Comparison of ENCODE assay signal across 33 cellular contexts in genomic region chr13:83182845-83183244, GRCh38.
"Had no signal": no experiment of that assay in that cellular context is flagged by ENCODE, and none has a peak within 500 bp of the region (broad histone marks: within the 10 kb centered on the region; RNA-seq: fewer than 3 reads in every experiment).

No MANE protein-coding gene starts in this region.

- ATAC-seq: activated CD4-positive, alpha-beta T cell treated with anti-CD3 and anti-CD28 coated beads for 36 hours; activated CD8-positive, alpha-beta memory T cell treated with anti-CD3 and anti-CD28 coated beads, Interleukin-2, amount 10 ng/mL, durations not matched to agents 7 days and 5 days; activated CD8-positive, alpha-beta T cell treated with anti-CD3 and anti-CD28 coated beads, Interleukin-2, amount 10 ng/mL, durations not matched to agents 7 days and 5 days; activated naive CD4-positive, alpha-beta T cell treated with anti-CD3 and anti-CD28 coated beads, Interleukin-2, amount 50 U/mL, for 72 hours; foreskin keratinocyte; gastrocnemius medialis; T-helper 17 cell had no signal

- H3K36me3 Mint-ChIP-seq: activated CD4-positive, alpha-beta memory T cell treated with anti-CD3 and anti-CD28 coated beads for 36 hours; activated CD8-positive, alpha-beta memory T cell treated with anti-CD3 and anti-CD28 coated beads, Interleukin-2, amount 10 ng/mL, durations not matched to agents 7 days and 5 days; activated naive CD4-positive, alpha-beta T cell treated with anti-CD3 and anti-CD28 coated beads, Interleukin-2, amount 10 ng/mL, durations not matched to agents 7 days and 5 days; activated naive CD4-positive, alpha-beta T cell treated with anti-CD3 and anti-CD28 coated beads, Interleukin-2, amount 50 U/mL, for 72 hours; activated naive CD8-positive, alpha-beta T cell treated with anti-CD3 and anti-CD28 coated beads, Interleukin-2, amount 10 ng/mL, durations not matched to agents 7 days and 5 days; brain had no signal

- H3K4me1 Mint-ChIP-seq: activated CD4-positive, alpha-beta T cell treated with anti-CD3 and anti-CD28 coated beads for 36 hours; activated CD4-positive, alpha-beta T cell treated with anti-CD3 and anti-CD28 coated beads, Interleukin-2, amount 10 ng/mL, durations not matched to agents 24 days and 14 days; activated CD8-positive, alpha-beta memory T cell treated with anti-CD3 and anti-CD28 coated beads, Interleukin-2, amount 10 ng/mL, durations not matched to agents 7 days and 5 days; activated naive CD4-positive, alpha-beta T cell treated with anti-CD3 and anti-CD28 coated beads, Interleukin-2, amount 10 ng/mL, durations not matched to agents 7 days and 5 days; activated naive CD8-positive, alpha-beta T cell treated with anti-CD3 and anti-CD28 coated beads, Interleukin-2, amount 10 ng/mL, durations not matched to agents 7 days and 5 days; brain; T-helper 17 cell had no signal

- H3K9me3 Mint-ChIP-seq: activated CD4-positive, alpha-beta T cell treated with anti-CD3 and anti-CD28 coated beads, Interleukin-2, amount 10 ng/mL, durations not matched to agents 24 days and 14 days had no signal

- H3K27me3 Mint-ChIP-seq: activated CD4-positive, alpha-beta memory T cell treated with anti-CD3 and anti-CD28 coated beads for 36 hours; activated CD4-positive, alpha-beta T cell treated with anti-CD3 and anti-CD28 coated beads for 36 hours; activated CD4-positive, alpha-beta T cell treated with anti-CD3 and anti-CD28 coated beads, Interleukin-2, amount 10 ng/mL, durations not matched to agents 24 days and 14 days; activated CD8-positive, alpha-beta memory T cell treated with anti-CD3 and anti-CD28 coated beads, Interleukin-2, amount 10 ng/mL, durations not matched to agents 7 days and 5 days; activated naive CD4-positive, alpha-beta T cell treated with anti-CD3 and anti-CD28 coated beads, Interleukin-2, amount 10 ng/mL, durations not matched to agents 7 days and 5 days; activated naive CD8-positive, alpha-beta T cell treated with anti-CD3 and anti-CD28 coated beads, Interleukin-2, amount 10 ng/mL, durations not matched to agents 7 days and 5 days; brain; dendritic cell treated with granulocyte-macrophage colony-stimulating factor and Interleukin-4, amounts not matched to agents 40 ng/mL and 50 ng/mL, for 4 days; T-helper 17 cell had no signal

- H3K9me3 ChIP-seq: ascending aorta, breast epithelium, gastrocnemius medialis had no signal

- H3K27me3 ChIP-seq: ascending aorta, breast epithelium, cardiac muscle cell, dorsolateral prefrontal cortex, esophagus muscularis mucosa, foreskin keratinocyte, gastrocnemius medialis had no signal

- H3K4me3 Mint-ChIP-seq: activated CD4-positive, alpha-beta memory T cell treated with anti-CD3 and anti-CD28 coated beads for 36 hours; activated CD4-positive, alpha-beta T cell treated with anti-CD3 and anti-CD28 coated beads for 36 hours; activated CD4-positive, alpha-beta T cell treated with anti-CD3 and anti-CD28 coated beads, Interleukin-2, amount 10 ng/mL, durations not matched to agents 24 days and 14 days; activated CD8-positive, alpha-beta memory T cell treated with anti-CD3 and anti-CD28 coated beads, Interleukin-2, amount 10 ng/mL, durations not matched to agents 7 days and 5 days; activated CD8-positive, alpha-beta T cell treated with anti-CD3 and anti-CD28 coated beads, Interleukin-2, amount 10 ng/mL, durations not matched to agents 7 days and 5 days; activated naive CD4-positive, alpha-beta T cell treated with anti-CD3 and anti-CD28 coated beads, Interleukin-2, amount 10 ng/mL, durations not matched to agents 7 days and 5 days; activated naive CD8-positive, alpha-beta T cell treated with anti-CD3 and anti-CD28 coated beads, Interleukin-2, amount 10 ng/mL, durations not matched to agents 7 days and 5 days; activated T-helper 1 cell treated with anti-CD3 and anti-CD28 coated beads, Interleukin-12 subunit alpha, Interleukin-12 subunit beta, Interleukin-2, Interleukin-4 antibody, amounts not matched to agents 30 ng/mL and 10 ng/mL and 1 ng/mL, durations not matched to agents 14 hours and 24 hours and 36 hours; brain; dendritic cell treated with granulocyte-macrophage colony-stimulating factor and Interleukin-4, amounts not matched to agents 40 ng/mL and 50 ng/mL, for 4 days; T-helper 17 cell had no signal

- H3K4me3 ChIP-seq: ascending aorta, breast epithelium, cardiac muscle cell, coronary artery, dorsolateral prefrontal cortex, esophagus muscularis mucosa, gastrocnemius medialis had no signal

- H3K27ac Mint-ChIP-seq: activated CD4-positive, alpha-beta memory T cell treated with anti-CD3 and anti-CD28 coated beads for 36 hours; activated CD4-positive, alpha-beta T cell treated with anti-CD3 and anti-CD28 coated beads for 36 hours; activated CD4-positive, alpha-beta T cell treated with anti-CD3 and anti-CD28 coated beads, Interleukin-2, amount 10 ng/mL, durations not matched to agents 24 days and 14 days; activated CD8-positive, alpha-beta memory T cell treated with anti-CD3 and anti-CD28 coated beads, Interleukin-2, amount 10 ng/mL, durations not matched to agents 7 days and 5 days; activated CD8-positive, alpha-beta T cell treated with anti-CD3 and anti-CD28 coated beads, Interleukin-2, amount 10 ng/mL, durations not matched to agents 7 days and 5 days; activated naive CD4-positive, alpha-beta T cell treated with anti-CD3 and anti-CD28 coated beads, Interleukin-2, amount 10 ng/mL, durations not matched to agents 7 days and 5 days; activated naive CD4-positive, alpha-beta T cell treated with anti-CD3 and anti-CD28 coated beads, Interleukin-2, amount 50 U/mL, for 72 hours; activated naive CD8-positive, alpha-beta T cell treated with anti-CD3 and anti-CD28 coated beads, Interleukin-2, amount 10 ng/mL, durations not matched to agents 7 days and 5 days; activated T-helper 1 cell treated with anti-CD3 and anti-CD28 coated beads, Interleukin-12 subunit alpha, Interleukin-12 subunit beta, Interleukin-2, Interleukin-4 antibody, amounts not matched to agents 30 ng/mL and 10 ng/mL and 1 ng/mL, durations not matched to agents 14 hours and 24 hours and 36 hours; activated T-helper 2 cell treated with anti-CD3 and anti-CD28 coated beads, Interferon-gamma antibody, Interleukin-2, Interleukin-4, amounts not matched to agents 10 μg/mL and 5 μg/mL and 100 μg/mL, durations not matched to agents 14 hours and 24 hours and 36 hours; brain; dendritic cell treated with granulocyte-macrophage colony-stimulating factor and Interleukin-4, amounts not matched to agents 40 ng/mL and 50 ng/mL, for 4 days; T-helper 17 cell had no signal

- H3K36me3 ChIP-seq: ascending aorta, breast epithelium, cardiac muscle cell, esophagus muscularis mucosa, gastrocnemius medialis had no signal

- H3K4me1 ChIP-seq: ascending aorta, breast epithelium, esophagus muscularis mucosa, foreskin keratinocyte, gastrocnemius medialis had no signal

- DNase-seq: activated CD4-positive, alpha-beta memory T cell treated with anti-CD3 and anti-CD28 coated beads for 36 hours; activated CD4-positive, alpha-beta T cell treated with anti-CD3 and anti-CD28 coated beads for 36 hours; activated CD4-positive, alpha-beta T cell treated with anti-CD3 and anti-CD28 coated beads, Interleukin-2, amount 10 ng/mL, durations not matched to agents 24 days and 14 days; activated CD4-positive, CD25-positive, alpha-beta regulatory T cell; activated CD4-positive, CD25-positive, alpha-beta regulatory T cell treated with anti-CD3 and anti-CD28 coated beads, Interleukin-2, amount 50 U/mL, for 72 hours; activated CD8-positive, alpha-beta memory T cell treated with anti-CD3 and anti-CD28 coated beads, Interleukin-2, amount 10 ng/mL, durations not matched to agents 7 days and 5 days; activated CD8-positive, alpha-beta memory T cell treated with anti-CD3 and anti-CD28 coated beads, Interleukin-2, amount 50 U/mL, for 4 hours; activated CD8-positive, alpha-beta T cell treated with anti-CD3 and anti-CD28 coated beads, Interleukin-2, amount 10 ng/mL, durations not matched to agents 7 days and 5 days; activated effector memory CD4-positive, alpha-beta T cell treated with anti-CD3 and anti-CD28 coated beads, Interleukin-2, amount 50 U/mL, for 16 hours; activated naive CD4-positive, alpha-beta T cell treated with anti-CD3 and anti-CD28 coated beads, Interleukin-2, amount 10 ng/mL, durations not matched to agents 7 days and 5 days; activated naive CD8-positive, alpha-beta T cell treated with anti-CD3 and anti-CD28 coated beads, Interleukin-2, amount 10 ng/mL, durations not matched to agents 7 days and 5 days; activated T-cell treated with anti-CD3 and anti-CD28 coated beads, Interleukin-2, amount 50 U/mL, for 1 hour; activated T-cell treated with anti-CD3 and anti-CD28 coated beads, Interleukin-2, amount 50 U/mL, for 48 hours; central memory CD4-positive, alpha-beta T cell; cerebellar nuclear complex; dorsolateral prefrontal cortex; effector memory CD4-positive, alpha-beta T cell; erythroblast; foreskin keratinocyte; gastrocnemius medialis; glutamatergic neuron; T-helper 1 cell; T-helper 17 cell had no signal

- H3K27ac ChIP-seq: ascending aorta, breast epithelium, cardiac muscle cell, coronary artery, dorsolateral prefrontal cortex, esophagus muscularis mucosa, foreskin keratinocyte, gastrocnemius medialis had no signal
